In the genomic region with DNA sequence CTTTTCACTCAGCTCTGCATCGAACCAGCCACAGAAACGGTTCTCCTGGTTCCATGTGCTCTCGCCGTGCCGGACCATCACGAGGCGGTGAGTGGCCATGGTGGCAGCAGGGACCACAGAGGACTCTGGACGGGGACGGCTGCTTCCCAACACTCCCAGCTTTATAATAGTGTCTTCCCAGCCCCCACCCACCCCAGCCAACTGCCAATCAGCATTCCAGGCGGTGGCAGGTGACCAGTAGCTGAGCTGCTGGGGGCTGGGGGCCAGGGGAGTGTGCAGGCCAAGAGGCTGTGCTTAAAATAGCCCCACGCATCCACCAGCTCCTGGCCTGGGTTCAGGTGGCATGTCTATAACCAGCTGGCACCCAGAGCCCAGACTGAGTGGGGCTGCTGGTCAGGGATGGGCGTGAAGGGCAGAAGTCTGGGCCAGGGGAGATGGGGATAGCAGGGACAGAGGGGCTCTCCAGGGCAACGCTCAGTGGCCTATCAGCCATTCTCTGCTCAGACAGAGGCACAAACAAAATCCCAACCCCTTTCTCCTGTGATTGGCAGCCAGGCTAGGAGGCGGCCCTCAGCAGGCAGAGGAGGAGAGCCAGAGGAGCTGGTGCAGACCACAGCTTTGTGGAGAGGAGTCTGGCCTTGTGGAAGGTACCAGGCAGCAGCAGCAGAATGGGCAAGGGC, we compare ENCODE assay signal across 8 cellular contexts. TPM values are rescaled to one million over a fixed set of nuclear protein-coding genes. Genes with fewer than 3 reads are reported as not detected.
DNase-seq lines count a peak whose midpoint lies in the region; ATAC-seq and TF ChIP-seq lines count a peak whose summit lies in the region.

A gene (minus strand): TSS at position 137 of the 680 bp plus-strand sequence. CDS start 38 bp downstream, at position 99.

- CTCF ChIA-PET in SK-N-SH (lab: Yijun Ruan, JAX) (interaction anchor here (0.6 to 2.5 kb wide), 3 partner anchors 9 to 131 kb away, joined by 3 to 11 read pairs (median 4); a partner anchor contains a TSS), OCI-LY7 (lab: Charles Lee; ENCODE audit: unreplicated experiment) (interaction anchor here (0.6 kb wide), 2 partner anchors 31 to 151 kb away, joined by 4 to 9 read pairs; no protein-coding TSS in a partner anchor)

- H3K9me2 ChIP-seq in SK-N-SH (no peaks in the 10 kb centered on the region), OCI-LY7 (ENCODE audit: insufficient read depth, low read length) (no peaks in the 10 kb centered on the region)

- POLR2A ChIA-PET in SK-N-SH (lab: Yijun Ruan, JAX), result interaction anchor here (0.8 to 1.9 kb wide), 7 partner anchors 8 to 1503 kb away, joined by 3 to 11 read pairs (median 4); a partner anchor contains a TSS
- POLR2A ChIA-PET in OCI-LY7 (lab: Charles Lee), result interaction anchor here (0.6 kb wide), 1 partner anchor 23 kb away, joined by 3 read pairs; no protein-coding TSS in a partner anchor

- no peak within 1 kb of the TSS for H3K9ac ChIP-seq in SK-N-SH

- WGBS in SK-N-SH (ENCODE audit: low lambda C conversion rate), result 51% methylated on average over 13 of the region's 14 CpGs

- TF ChIP-seq RAD21 in SK-N-SH (IDR thresholded peaks at IDR 0.05; ENCODE audit: low read length), result no peak

- intact Hi-C loops in Right ventricle myocardium inferior (cut with DNase I), result loop anchor here (10.0 kb wide), 1 partner anchor 419 kb away; no protein-coding TSS in a partner anchor
- intact Hi-C loops in gastrocnemius medialis (cut with DNase I; ENCODE audit: low total_unique reads), result loop anchor here (2.0 to 5.0 kb wide), 3 partner anchors 17 to 517 kb away; a partner anchor contains a TSS
- intact Hi-C loops in OCI-LY7 (cut with micrococcal nuclease; ENCODE audit: unreplicated experiment), result no loop called here

- H3K4me2 ChIP-seq in SK-N-SH (no peak within 1 kb of the TSS), OCI-LY7 (ENCODE audit: low read length) (no peak within 1 kb of the TSS)

- peak within 1 kb of the TSS in 1 of 2 experiments; percentile 13; a peak in 1 of 4 replicates for H3K4me3 ChIP-seq in SK-N-SH (ENCODE audit: low read depth in 2 of 2, low read length in 1 of 2)
- H3K4me3 ChIP-seq in gastrocnemius medialis, result peak within 1 kb of the TSS; percentile 27 to 53 (median 46)
- H3K4me3 ChIP-seq in OCI-LY7 (ENCODE audit: low read depth, low read length, poor library complexity, severe bottlenecking), result no peak within 1 kb of the TSS

- H4K20me1 ChIP-seq in SK-N-SH (ENCODE audit: insufficient read depth) (no peaks in the 10 kb centered on the region), OCI-LY7 (ENCODE audit: insufficient read depth, low read length) (no peaks in the 10 kb centered on the region)

- peaks cover 4 to 43% of the 10 kb centered on the region in 2 experiments for H3K4me1 ChIP-seq in SK-N-SH (ENCODE audit: control insufficient read depth in 1 of 2, insufficient read depth in 2 of 2, low read depth in 1 of 2, low read length in 1 of 2)
- peaks cover 56 to 70% of the 10 kb centered on the region in 2 donors for H3K4me1 ChIP-seq in gastrocnemius medialis
- H3K4me1 ChIP-seq in OCI-LY7 (ENCODE audit: insufficient read depth, low read length, poor library complexity, severe bottlenecking), result peaks cover 7% of the 10 kb centered on the region

- no peak for TF ChIP-seq CTCF in SK-N-SH (IDR thresholded peaks at IDR 0.05)
- no peak for TF ChIP-seq CTCF in gastrocnemius medialis (IDR thresholded peaks at IDR 0.05 in 4 of 5, conservative IDR thresholded peaks at IDR 0.05 in 1 of 5)
- TF ChIP-seq CTCF in OCI-LY7 (conservative IDR thresholded peaks at IDR 0.05; ENCODE audit: low read length), result no peak

- DNase-seq in NCI-H1417 (lab: John Stamatoyannopoulos, UW), result peak; percentile 36 to 86 (median 77)
- no peak for DNase-seq in NCI-H1417 treated with DMSO at 0.1 percent for 48 hours (lab: John Stamatoyannopoulos, UW)
- peak; percentile 72 for DNase-seq in SK-N-SH
- DNase-seq in Right ventricle myocardium inferior (ENCODE audit: missing footprints), result peak; percentile 88
- DNase-seq in gastrocnemius medialis, result peak; percentile 89 to 96
- DNase-seq in OCI-LY7 (ENCODE audit: low spot score), result no peak
- DNase-seq in GF-D8 (lab: John Stamatoyannopoulos, UW), result no peak
- no peak for DNase-seq in NCI-H2227 treated with DMSO at 0.1 percent for 48 hours (lab: John Stamatoyannopoulos, UW)

- H3K36me3 ChIP-seq in SK-N-SH (replicated peaks in 1 of 2; ENCODE audit: control insufficient read depth in 1 of 2, insufficient read depth in 2 of 2, low read length in 1 of 2) (peaks cover 6 to 21% of the 10 kb centered on the region in 2 experiments), gastrocnemius medialis (peaks cover 0 to 7% of the 10 kb centered on the region in 2 donors), OCI-LY7 (ENCODE audit: insufficient read depth, low read length) (peaks cover 25% of the 10 kb centered on the region)

- H3K27ac ChIP-seq in SK-N-SH (ENCODE audit: low read depth in 2 of 2, low read length in 1 of 2) (peak within 1 kb of the TSS in 1 of 2 experiments; percentile 18; a peak in 1 of 4 replicates), gastrocnemius medialis (peak within 1 kb of the TSS; percentile 85 to 95 (median 90)), OCI-LY7 (ENCODE audit: low read depth, low read length, poor library complexity, severe bottlenecking) (no peak within 1 kb of the TSS)

- H3F3A ChIP-seq in SK-N-SH (replicated peaks; ENCODE audit: insufficient read depth), result peaks cover 34% of the 10 kb centered on the region

- no peak within 1 kb of the TSS for H2AFZ ChIP-seq in SK-N-SH (ENCODE audit: low read depth)
- H2AFZ ChIP-seq in OCI-LY7 (ENCODE audit: low read length), result no peak within 1 kb of the TSS

- BruUV-seq in OCI-LY7 (replicated peaks; lab: Mats Ljungman, UMichigan), result no TSS peak

- ATAC-seq in Right ventricle myocardium inferior (peak; percentile 78), gastrocnemius medialis (peak; percentile 65 to 73)

- H3K9me3 ChIP-seq in SK-N-SH, result no peaks in the 10 kb centered on the region
- H3K9me3 ChIP-seq in gastrocnemius medialis, result no peaks in the 10 kb centered on the region
- no peaks in the 10 kb centered on the region for H3K9me3 ChIP-seq in OCI-LY7 (ENCODE audit: low read length)

- H3K27me3 ChIP-seq in SK-N-SH (ENCODE audit: insufficient read depth), result no peaks in the 10 kb centered on the region
- no peaks in the 10 kb centered on the region for H3K27me3 ChIP-seq in gastrocnemius medialis

- no peak for TF ChIP-seq EP300 in SK-N-SH (IDR thresholded peaks at IDR 0.05; ENCODE audit: borderline replicate concordance in 1 of 2, low read depth in 1 of 2, low read length in 1 of 2)

- in situ Hi-C loops in gastrocnemius medialis (cut with MboI; ENCODE audit: low sequenced_read_pairs in 4 of 4), result no loop called here

- H3K79me2 ChIP-seq in SK-N-SH (ENCODE audit: insufficient read depth) (no peaks in the 10 kb centered on the region), OCI-LY7 (ENCODE audit: insufficient read depth, low read depth, low read length) (no peaks in the 10 kb centered on the region)

- TF ChIP-seq POLR2A in gastrocnemius medialis (IDR thresholded peaks at IDR 0.05), result peak; percentile 73 to 75

TF ChIP-seq in SK-N-SH, 30 proteins besides CTCF, POLR2A, EP300 and RAD21 (continues in another document):
- TF ChIP-seq NRF1 (IDR thresholded peaks at IDR 0.05; ENCODE audit: low read depth, low read length), result no peak
- TF ChIP-seq, protein P1, sequence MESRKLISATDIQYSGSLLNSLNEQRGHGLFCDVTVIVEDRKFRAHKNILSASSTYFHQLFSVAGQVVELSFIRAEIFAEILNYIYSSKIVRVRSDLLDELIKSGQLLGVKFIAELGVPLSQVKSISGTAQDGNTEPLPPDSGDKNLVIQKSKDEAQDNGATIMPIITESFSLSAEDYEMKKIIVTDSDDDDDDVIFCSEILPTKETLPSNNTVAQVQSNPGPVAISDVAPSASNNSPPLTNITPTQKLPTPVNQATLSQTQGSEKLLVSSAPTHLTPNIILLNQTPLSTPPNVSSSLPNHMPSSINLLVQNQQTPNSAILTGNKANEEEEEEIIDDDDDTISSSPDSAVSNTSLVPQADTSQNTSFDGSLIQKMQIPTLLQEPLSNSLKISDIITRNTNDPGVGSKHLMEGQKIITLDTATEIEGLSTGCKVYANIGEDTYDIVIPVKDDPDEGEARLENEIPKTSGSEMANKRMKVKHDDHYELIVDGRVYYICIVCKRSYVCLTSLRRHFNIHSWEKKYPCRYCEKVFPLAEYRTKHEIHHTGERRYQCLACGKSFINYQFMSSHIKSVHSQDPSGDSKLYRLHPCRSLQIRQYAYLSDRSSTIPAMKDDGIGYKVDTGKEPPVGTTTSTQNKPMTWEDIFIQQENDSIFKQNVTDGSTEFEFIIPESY (IDR thresholded peaks at IDR 0.05; ENCODE audit: borderline replicate concordance, low read depth), result no peak
- no peak for TF ChIP-seq MEF2A (IDR thresholded peaks at IDR 0.05; ENCODE audit: borderline replicate concordance, low read depth)
- TF ChIP-seq TEAD4 (IDR thresholded peaks at IDR 0.05; ENCODE audit: borderline replicate concordance, insufficient read depth), result no peak
- TF ChIP-seq FOXM1 (IDR thresholded peaks at IDR 0.05; ENCODE audit: low read depth), result no peak
- TF ChIP-seq RFX5 (IDR thresholded peaks at IDR 0.05; ENCODE audit: low read length), result no peak
- no peak for TF ChIP-seq NFIC (IDR thresholded peaks at IDR 0.05; ENCODE audit: borderline replicate concordance)
- TF ChIP-seq SMC3 (IDR thresholded peaks at IDR 0.05; ENCODE audit: low read depth, low read length), result no peak
- peak; percentile 41; the same call in 1 of the 2 replicates for TF ChIP-seq MXI1 (IDR thresholded peaks at IDR 0.05; ENCODE audit: low read depth, low read length)
- no peak for TF ChIP-seq RXRA (IDR thresholded peaks at IDR 0.05; ENCODE audit: borderline replicate concordance, low read depth)
- TF ChIP-seq, protein P2, sequence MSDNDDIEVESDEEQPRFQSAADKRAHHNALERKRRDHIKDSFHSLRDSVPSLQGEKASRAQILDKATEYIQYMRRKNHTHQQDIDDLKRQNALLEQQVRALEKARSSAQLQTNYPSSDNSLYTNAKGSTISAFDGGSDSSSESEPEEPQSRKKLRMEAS (IDR thresholded peaks at IDR 0.05; ENCODE audit: low read depth), result no peak
- TF ChIP-seq, protein P3, sequence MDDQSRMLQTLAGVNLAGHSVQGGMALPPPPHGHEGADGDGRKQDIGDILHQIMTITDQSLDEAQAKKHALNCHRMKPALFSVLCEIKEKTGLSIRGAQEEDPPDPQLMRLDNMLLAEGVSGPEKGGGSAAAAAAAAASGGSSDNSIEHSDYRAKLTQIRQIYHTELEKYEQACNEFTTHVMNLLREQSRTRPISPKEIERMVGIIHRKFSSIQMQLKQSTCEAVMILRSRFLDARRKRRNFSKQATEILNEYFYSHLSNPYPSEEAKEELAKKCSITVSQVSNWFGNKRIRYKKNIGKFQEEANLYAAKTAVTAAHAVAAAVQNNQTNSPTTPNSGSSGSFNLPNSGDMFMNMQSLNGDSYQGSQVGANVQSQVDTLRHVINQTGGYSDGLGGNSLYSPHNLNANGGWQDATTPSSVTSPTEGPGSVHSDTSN (IDR thresholded peaks at IDR 0.05), result peak; percentile 72

RNA-seq across cellular contexts. Expression of the gene that starts here (rescaled TPM):
- 0.79 and 1.5 TPM in 2 replicates for polyA plus RNA-seq in SK-N-SH (2012; rRNA removed)
- 0.96 and 1.0 TPM in 2 replicates for polyA plus RNA-seq in SK-N-SH (2012; cell fraction: cytosol; rRNA removed)
- 1.6 and 2.5 TPM in 2 replicates for polyA plus RNA-seq in SK-N-SH (2012; cell fraction: nucleus; rRNA removed)
- total RNA-seq in Right ventricle myocardium inferior, result 1,123 TPM
- 100 to 1,000 TPM; 129 to 355 (median 306) TPM for total RNA-seq in gastrocnemius medialis
- 0.69 TPM in 1 of 2 replicates, not detected in the other for total RNA-seq in OCI-LY7 (2014; rRNA removed; shearing (Covaris generic))
- total RNA-seq in OCI-LY7 (2022), result 0.80 and 1.1 TPM in 2 replicates

Comparison
In these comparisons a context has a peak if more than half of its experiments do, and no peak if none do; other contexts are left out.
1. RNA of the gene that starts here (total RNA-seq): 1,123 TPM in Right ventricle myocardium inferior (single experiment) and 129 to 355 TPM in gastrocnemius medialis; 0.69 to 1.1 TPM in OCI-LY7; every median in the first group is over 10 times any median in the second.
2. DNase-seq: peak in NCI-H1417 (3 of 3), SK-N-SH (single experiment), Right ventricle myocardium inferior (single experiment) and gastrocnemius medialis (2 of 2); none in NCI-H1417 treated with DMSO at 0.1 percent for 48 hours (single experiment), OCI-LY7 (single experiment), GF-D8 (single experiment) and NCI-H2227 treated with DMSO at 0.1 percent for 48 hours (single experiment).